In genomic region chr1:22311461-22311860, GRCh38 we compare ENCODE assay signal across 20 cellular contexts.
"Had no signal": no experiment of that assay in that cellular context is flagged by ENCODE, and none has a peak within 500 bp of the region (broad histone marks: within the 10 kb centered on the region; RNA-seq: fewer than 3 reads in every experiment).

No MANE protein-coding gene starts in this region.

- H3K36me3 ChIP-seq: left ventricle myocardium inferior, sigmoid colon, spleen, tibial nerve, vagina had no signal

- DNase-seq: hippocampal formation; left colon; left ventricle myocardium inferior; mesendoderm; naive B cell; nucleus accumbens; retina; right cardiac atrium; sigmoid colon; small intestine; spleen; stimulated activated CD4-positive, alpha-beta T cell treated with anti-CD3 and anti-CD28 coated beads, Interleukin-4, amount 100 ng/mL, for 24 hours; stimulated activated naive CD4-positive, alpha-beta T cell; substantia nigra had no signal

- H3K27ac ChIP-seq: left ventricle myocardium inferior, parathyroid adenoma, sigmoid colon, spleen, tibial nerve, vagina had no signal

- H3K4me3 ChIP-seq: left ventricle myocardium inferior, lung, sigmoid colon, spleen, tibial nerve, vagina had no signal

- H3K4me1 ChIP-seq: left ventricle myocardium inferior, parathyroid adenoma, sigmoid colon, spleen, tibial nerve, vagina had no signal

- ATAC-seq: left colon; natural killer cell treated with Interleukin-12 subunit alpha and Interleukin-12 subunit beta and Interleukin-15 and Interleukin-18, amount 100 ng/mL, for 72 hours; right cardiac atrium; stimulated activated effector memory CD8-positive, alpha-beta T cell treated with anti-CD3 and anti-CD28 coated beads, Interleukin-12 subunit alpha, Interleukin-12 subunit beta, amount 100 ng/mL, for 72 hours had no signal

- H3K27me3 ChIP-seq: tibial nerve, vagina had no signal

- H3K9me3 ChIP-seq: sigmoid colon, vagina had no signal
